20 cellular contexts compared by ENCODE assay signal in genomic region chr17:28059675-28060074, GRCh38. TPM values are rescaled to one million over a fixed set of nuclear protein-coding genes. Genes with fewer than 3 reads are reported as not detected.
DNase-seq lines count a peak whose midpoint lies in the region; ATAC-seq, FAIRE-seq and TF ChIP-seq lines count a peak whose summit lies in the region.
"Had no signal": no experiment of that assay in that cellular context is flagged by ENCODE, and none has a peak within 500 bp of the region (broad histone marks: within the 10 kb centered on the region; RNA-seq: fewer than 3 reads in every experiment).

No MANE protein-coding gene starts in this region.

- H2AK5ac ChIP-seq in IMR-90 (ENCODE audit: low read depth, low read length) = no peak overlapping the region

- H2BK5ac ChIP-seq in IMR-90 (ENCODE audit: low read depth, low read length, poor library complexity, severe bottlenecking) = peak overlapping the region; percentile 56

- CTCF ChIA-PET in IMR-90 (lab: Yijun Ruan, JAX) = no interaction called here

- POLR2A ChIA-PET in IMR-90 (lab: Charles Lee; ENCODE audit: unreplicated experiment) = no interaction called here

- FAIRE-seq in frontal cortex (lab: Jason Lieb, UNC) = no peak
- FAIRE-seq: A204.1, D721Med, GM12892, GM18507 had no signal

- H3K14ac ChIP-seq in IMR-90 (replicated peaks; ENCODE audit: low read depth, low read length) = no peak overlapping the region

- H3K79me1 ChIP-seq in IMR-90 (ENCODE audit: low read depth in 1 of 2, low read length in 2 of 2) = peaks cover 2 to 77% of the 10 kb centered on the region in 2 experiments

- no peaks in the 10 kb centered on the region for H3K27me3 Mint-ChIP-seq in chondrocyte (ENCODE audit: low read depth)
- no peaks in the 10 kb centered on the region for H3K27me3 Mint-ChIP-seq in mesothelial cell of epicardium (ENCODE audit: low read depth)
- H3K27me3 Mint-ChIP-seq: CD4-positive, CD25-positive, alpha-beta regulatory T cell; CD8-positive, alpha-beta memory T cell had no signal

- no peak overlapping the region for H3K4me3 Mint-ChIP-seq in chondrocyte (ENCODE audit: unreplicated experiment)
- no peak overlapping the region for H3K4me3 Mint-ChIP-seq in mesothelial cell of epicardium
- H3K4me3 Mint-ChIP-seq: CD4-positive, CD25-positive, alpha-beta regulatory T cell; CD8-positive, alpha-beta memory T cell; GM23338 had no signal

- peaks cover 44% of the 10 kb centered on the region for H3K4me1 Mint-ChIP-seq in chondrocyte (ENCODE audit: low read depth)
- H3K4me1 Mint-ChIP-seq in mesothelial cell of epicardium = peaks cover 24% of the 10 kb centered on the region

- peak overlapping the region; percentile 41 for H3K27ac Mint-ChIP-seq in chondrocyte (ENCODE audit: unreplicated experiment)
- peak overlapping the region; percentile 6 for H3K27ac Mint-ChIP-seq in mesothelial cell of epicardium
- H3K27ac Mint-ChIP-seq: GM23338 had no signal

- no peak for TF ChIP-seq CTCF in IMR-90 (conservative IDR thresholded peaks at IDR 0.05; ENCODE audit: low read depth, low read length)
- TF ChIP-seq CTCF in chondrocyte (IDR thresholded peaks at IDR 0.05) = no peak
- no peak for TF ChIP-seq CTCF in mesothelial cell of epicardium (IDR thresholded peaks at IDR 0.05; ENCODE audit: unreplicated experiment)

- H3K9ac ChIP-seq in IMR-90 (ENCODE audit: low read depth, low read length) = no peak overlapping the region

- H2BK20ac ChIP-seq in IMR-90 (ENCODE audit: low read depth, low read length) = no peak overlapping the region

- no peak overlapping the region for H3K4me3 ChIP-seq in IMR-90 (ENCODE audit: insufficient read depth, low read depth, low read length)
- H3K4me3 ChIP-seq: GM23338 had no signal

- H3K27ac ChIP-seq in IMR-90 (ENCODE audit: insufficient read depth, low read length) = peak overlapping the region; percentile 38; the same call in 1 of the 2 replicates

- ATAC-seq in IMR-90 (ENCODE audit: low read depth) (no peak), HG02623 (IDR thresholded peaks at IDR 0.05; ENCODE audit: unreplicated experiment) (no peak)
- ATAC-seq: GM23338, HCT116 had no signal

- no peak overlapping the region for H2BK120ac ChIP-seq in IMR-90 (ENCODE audit: low read depth, low read length)

- H2AK9ac ChIP-seq in IMR-90 (replicated peaks; ENCODE audit: low read depth, low read length, poor library complexity) = no peak overlapping the region

- H4K91ac ChIP-seq in IMR-90 (ENCODE audit: insufficient read depth, low read depth, low read length) = no peak overlapping the region

- dilution Hi-C loops in IMR-90 (cut with HindIII; ENCODE audit: low sequenced_read_pairs, unreplicated experiment) = no loop called here

- H4K8ac ChIP-seq in IMR-90 (ENCODE audit: low read depth in 2 of 2, low read length in 2 of 2) = no peak overlapping the region

- no CpG with 5 or more reads among the region's 1 CpG for WGBS in IMR-90 (ENCODE audit: extremely low coverage in 2 of 2, insufficient read length in 1 of 2), 2 experiments

- in situ Hi-C loops in IMR-90 (cut with MboI; ENCODE audit: low sequenced_read_pairs) = no loop called here

- H3K36me3 Mint-ChIP-seq in chondrocyte (ENCODE audit: low read depth) (no peaks in the 10 kb centered on the region), mesothelial cell of epicardium (no peaks in the 10 kb centered on the region)
- H3K36me3 Mint-ChIP-seq: CD4-positive, CD25-positive, alpha-beta regulatory T cell; CD8-positive, alpha-beta memory T cell had no signal

- no peaks in the 10 kb centered on the region for H3K27me3 ChIP-seq in IMR-90 (ENCODE audit: control insufficient read depth, insufficient read depth, low read length)
- H3K27me3 ChIP-seq: BE2C had no signal

- H2AFZ ChIP-seq in IMR-90 (replicated peaks; ENCODE audit: low read length, poor library complexity) = no peak overlapping the region
- H2AFZ ChIP-seq: GM23338 had no signal

- no peak for TF ChIP-seq RAD21 in IMR-90 (IDR thresholded peaks at IDR 0.05; ENCODE audit: low read length)

- no TSS peak for BruUV-seq in IMR-90 (replicated peaks; lab: Mats Ljungman, UMichigan)

- intact Hi-C loops in IMR-90 (cut with micrococcal nuclease) = no loop called here

- no peak for TF ChIP-seq POLR2A in IMR-90 (IDR thresholded peaks at IDR 0.05; ENCODE audit: low read depth, low read length)

- H3K18ac ChIP-seq in IMR-90 (ENCODE audit: low read depth, low read length) = no peak overlapping the region

- no peaks in the 10 kb centered on the region for H3K9me3 ChIP-seq in IMR-90 (ENCODE audit: control insufficient read depth, insufficient read depth, low read length)
- H3K9me3 ChIP-seq: BE2C, Caco-2 had no signal

- no peak overlapping the region for H4K5ac ChIP-seq in IMR-90 (ENCODE audit: low read depth, low read length)

- no peak overlapping the region for H3K23ac ChIP-seq in IMR-90 (ENCODE audit: low read depth, low read length)

- no peak overlapping the region for H3K4ac ChIP-seq in IMR-90 (ENCODE audit: low read depth, low read length)

- H3K36me3 ChIP-seq in IMR-90 (ENCODE audit: control insufficient read depth, insufficient read depth, low read length) = no peaks in the 10 kb centered on the region
- H3K36me3 ChIP-seq: BE2C had no signal

- H3K56ac ChIP-seq in IMR-90 (ENCODE audit: extremely low read depth, insufficient read depth, low read length) = no peak overlapping the region

- no peak overlapping the region for H2BK15ac ChIP-seq in IMR-90 (ENCODE audit: low read depth, low read length)

- H4K20me1 ChIP-seq in IMR-90 (ENCODE audit: insufficient read depth, low read length) = peaks cover 59% of the 10 kb centered on the region

- no peak for DNase-seq in IMR-90
- DNase-seq in chondrocyte (ENCODE audit: low spot score) = no peak
- DNase-seq in mesothelial cell of epicardium (ENCODE audit: low spot score in 2 of 2, unreplicated experiment in 2 of 2) = no peak
- no peak for DNase-seq in RKO (ENCODE audit: low spot score)
- DNase-seq in frontal cortex (ENCODE audit: low spot score in 2 of 2) = no peak
- DNase-seq: ACHN; BE2C; C1 segment of cervical spinal cord; Caco-2; CD4-positive, CD25-positive, alpha-beta regulatory T cell; CD8-positive, alpha-beta memory T cell; GDM1; H7 had no signal

- H3K4me1 ChIP-seq in IMR-90 (ENCODE audit: control insufficient read depth, insufficient read depth, low read length) = peaks cover 5% of the 10 kb centered on the region
- H3K4me1 ChIP-seq: BE2C had no signal

- no peaks in the 10 kb centered on the region for H3K9me3 Mint-ChIP-seq in chondrocyte (ENCODE audit: low read depth)
- no peaks in the 10 kb centered on the region for H3K9me3 Mint-ChIP-seq in mesothelial cell of epicardium
- H3K9me3 Mint-ChIP-seq: CD4-positive, CD25-positive, alpha-beta regulatory T cell; CD8-positive, alpha-beta memory T cell; GM23338 had no signal

- H3K9me1 ChIP-seq in IMR-90 (ENCODE audit: insufficient read depth, low read length) = peaks cover 4% of the 10 kb centered on the region; the same call in 1 of the 2 replicates

- no peak overlapping the region for H3K4me2 ChIP-seq in IMR-90 (ENCODE audit: low read depth, low read length)
- H3K4me2 ChIP-seq: GM23338 had no signal

TF ChIP-seq in IMR-90, 13 proteins besides CTCF, POLR2A, EP300 and RAD21:
- TF ChIP-seq SMC3 (IDR thresholded peaks at IDR 0.05; ENCODE audit: low read depth, low read length) (no peak), BHLHE40 (IDR thresholded peaks at IDR 0.05; ENCODE audit: low read depth, low read length) (no peak), NFE2L2 (IDR thresholded peaks at IDR 0.05; ENCODE audit: low read depth, low read length) (no peak), FOS (IDR thresholded peaks at IDR 0.05; ENCODE audit: low read depth, low read length) (no peak), CHD1 (IDR thresholded peaks at IDR 0.05; ENCODE audit: low read depth, low read length) (no peak), USF2 (IDR thresholded peaks at IDR 0.05; ENCODE audit: low read depth, low read length) (no peak), CEBPB (IDR thresholded peaks at IDR 0.05; ENCODE audit: low read depth, low read length) (no peak), RCOR1 (IDR thresholded peaks at IDR 0.05; ENCODE audit: insufficient replicate concordance, low read length) (no peak), MAZ (IDR thresholded peaks at IDR 0.05; ENCODE audit: borderline replicate concordance, low read depth, low read length) (no peak), RFX5 (IDR thresholded peaks at IDR 0.05; ENCODE audit: low read depth, low read length) (no peak), MXI1 (IDR thresholded peaks at IDR 0.05; ENCODE audit: borderline replicate concordance, low read depth, low read length) (no peak), MAFK (IDR thresholded peaks at IDR 0.05; ENCODE audit: low read depth, low read length) (no peak), ELK1 (IDR thresholded peaks at IDR 0.05; ENCODE audit: borderline replicate concordance, low read depth, low read length) (no peak)
TF ChIP-seq in IMR-90: peak in this region for 0.

RNA-seq across cellular contexts. Expression of gene NLK, which starts 17.2 kb away (rescaled TPM):
- total RNA-seq in IMR-90 (2012; rRNA removed) = 23.3 and 29.2 TPM in 2 replicates
- 13.8 and 15.3 TPM in 2 replicates for polyA plus RNA-seq in IMR-90 (2012; rRNA removed)
- polyA plus RNA-seq in IMR-90 (2012; cell fraction: cytosol; rRNA removed) = 6.2 and 8.6 TPM in 2 replicates
- polyA plus RNA-seq in IMR-90 (2012; cell fraction: nucleus; rRNA removed; ENCODE audit: low replicate concordance) = 20.9 and 37.1 TPM in 2 replicates
- 11.8 to 14.5 TPM (median 12.9 TPM) in 3 replicates for total RNA-seq in chondrocyte
- total RNA-seq in mesothelial cell of epicardium = 22.6 to 23.8 TPM (median 23.6 TPM) in 3 replicates
- 73.0 TPM for total RNA-seq in frontal cortex
